11 cellular contexts compared by ENCODE assay signal in genomic region chr5:157283434-157283833, GRCh38. TPM values are rescaled to one million over a fixed set of nuclear protein-coding genes. Genes with fewer than 3 reads are reported as not detected.
A peak's percentile ranks its signal among the peaks of the same experiment; 100 is the strongest.
DNase-seq lines count a peak whose midpoint lies in the region; ATAC-seq and TF ChIP-seq lines count a peak whose summit lies in the region.
"Had no signal": no experiment of that assay in that cellular context is flagged by ENCODE, and none has a peak within 500 bp of the region (broad histone marks: within the 10 kb centered on the region; RNA-seq: fewer than 3 reads in every experiment).

No MANE protein-coding gene starts in this region.

- H3K4me3 Mint-ChIP-seq in activated T-cell treated with anti-CD3 and anti-CD28 coated beads, Interleukin-2, amount 50 U/mL, for 4 hours = peak overlapping the region; percentile 22
- H3K4me3 Mint-ChIP-seq in stimulated activated memory B cell treated with anti-CD40 and anti-IgM and Interleukin-4, amounts not matched to agents 10 μg/mL and 1 μg/mL and 100 μg/mL, for 72 hours = peak overlapping the region; percentile 10
- H3K4me3 Mint-ChIP-seq: nephron had no signal

- WGBS in smooth muscle cell (ENCODE audit: low lambda C conversion rate) = 87% methylated on average over 3 of the region's 3 CpGs

- H2AFZ ChIP-seq in smooth muscle cell (ENCODE audit: low read depth) = no peak overlapping the region

- TF ChIP-seq CTCF in smooth muscle cell (IDR thresholded peaks at IDR 0.05; ENCODE audit: borderline replicate concordance, insufficient read depth, poor library complexity, severe bottlenecking) = no peak

- no peak for DNase-seq in activated T-cell treated with anti-CD3 and anti-CD28 coated beads, Interleukin-2, amount 50 U/mL, for 4 hours
- no peak for DNase-seq in activated T-cell treated with anti-CD3 and anti-CD28 coated beads for 4 hours
- DNase-seq in SKM-1 treated with dmso at 0.1 percent for 144 hours (lab: John Stamatoyannopoulos, UW; ENCODE audit: unreplicated experiment) = peak; percentile 77
- DNase-seq in kidney glomerular epithelial cell (lab: John Stamatoyannopoulos, UW) = no peak
- no peak for DNase-seq in NCI-H128 (lab: John Stamatoyannopoulos, UW; ENCODE audit: unreplicated experiment)
- no peak for DNase-seq in smooth muscle cell (lab: John Stamatoyannopoulos, UW; ENCODE audit: unreplicated experiment)
- DNase-seq: BE2C, tibial artery had no signal

- H3K4me1 Mint-ChIP-seq in activated T-cell treated with anti-CD3 and anti-CD28 coated beads, Interleukin-2, amount 50 U/mL, for 4 hours (ENCODE audit: low read depth) = peaks cover 80% of the 10 kb centered on the region
- peaks cover 62% of the 10 kb centered on the region for H3K4me1 Mint-ChIP-seq in stimulated activated memory B cell treated with anti-CD40 and anti-IgM and Interleukin-4, amounts not matched to agents 10 μg/mL and 1 μg/mL and 100 μg/mL, for 72 hours

- no peak overlapping the region for H3K4me2 ChIP-seq in smooth muscle cell

- H3K27ac ChIP-seq in smooth muscle cell (ENCODE audit: low read depth) = no peak overlapping the region
- H3K27ac ChIP-seq: tibial artery had no signal

- no peaks in the 10 kb centered on the region for H3K4me1 ChIP-seq in smooth muscle cell (ENCODE audit: low read depth)
- H3K4me1 ChIP-seq: BE2C, tibial artery had no signal

- H3K27me3 Mint-ChIP-seq in activated T-cell treated with anti-CD3 and anti-CD28 coated beads, Interleukin-2, amount 50 U/mL, for 4 hours (ENCODE audit: low read depth) = no peaks in the 10 kb centered on the region
- no peaks in the 10 kb centered on the region for H3K27me3 Mint-ChIP-seq in stimulated activated memory B cell treated with anti-CD40 and anti-IgM and Interleukin-4, amounts not matched to agents 10 μg/mL and 1 μg/mL and 100 μg/mL, for 72 hours

- ATAC-seq in activated T-cell treated with anti-CD3 and anti-CD28 coated beads, Interleukin-2, amount 50 U/mL, for 4 hours = peak; percentile 42 to 55
- peak; percentile 93 for ATAC-seq in HG02970 (IDR thresholded peaks at IDR 0.05; ENCODE audit: low FRiP score, unreplicated experiment)
- ATAC-seq in stimulated activated memory B cell treated with anti-CD40 and anti-IgM and Interleukin-4, amounts not matched to agents 10 μg/mL and 1 μg/mL and 100 μg/mL, for 72 hours = peak; percentile 100

- H3K9ac ChIP-seq in smooth muscle cell (ENCODE audit: low read depth) = no peak overlapping the region

- H3K27ac Mint-ChIP-seq in stimulated activated memory B cell treated with anti-CD40 and anti-IgM and Interleukin-4, amounts not matched to agents 10 μg/mL and 1 μg/mL and 100 μg/mL, for 72 hours = peak overlapping the region; percentile 25

- H3K79me2 ChIP-seq in smooth muscle cell (ENCODE audit: low read depth) = no peaks in the 10 kb centered on the region

- H3K4me3 ChIP-seq in smooth muscle cell = no peak overlapping the region
- H3K4me3 ChIP-seq: tibial artery had no signal

- peaks cover 22% of the 10 kb centered on the region for H3K36me3 Mint-ChIP-seq in activated T-cell treated with anti-CD3 and anti-CD28 coated beads, Interleukin-2, amount 50 U/mL, for 4 hours (ENCODE audit: insufficient read depth)
- peaks cover 49% of the 10 kb centered on the region for H3K36me3 Mint-ChIP-seq in stimulated activated memory B cell treated with anti-CD40 and anti-IgM and Interleukin-4, amounts not matched to agents 10 μg/mL and 1 μg/mL and 100 μg/mL, for 72 hours

- H3K36me3 ChIP-seq in smooth muscle cell (ENCODE audit: low read depth) = no peaks in the 10 kb centered on the region
- H3K36me3 ChIP-seq: BE2C had no signal

- no peaks in the 10 kb centered on the region for H3K27me3 ChIP-seq in smooth muscle cell (ENCODE audit: low read depth)
- H3K27me3 ChIP-seq: BE2C, tibial artery had no signal

- no peaks in the 10 kb centered on the region for H3F3A ChIP-seq in smooth muscle cell (ENCODE audit: low read depth)

- H3K9me3 Mint-ChIP-seq in activated T-cell treated with anti-CD3 and anti-CD28 coated beads, Interleukin-2, amount 50 U/mL, for 4 hours = peaks cover 3% of the 10 kb centered on the region
- no peaks in the 10 kb centered on the region for H3K9me3 Mint-ChIP-seq in stimulated activated memory B cell treated with anti-CD40 and anti-IgM and Interleukin-4, amounts not matched to agents 10 μg/mL and 1 μg/mL and 100 μg/mL, for 72 hours
- H3K9me3 Mint-ChIP-seq: nephron had no signal

- H4K20me1 ChIP-seq in smooth muscle cell (ENCODE audit: low read depth) = no peaks in the 10 kb centered on the region

- no peaks in the 10 kb centered on the region for H3K9me3 ChIP-seq in smooth muscle cell (replicated peaks; ENCODE audit: low read depth)
- H3K9me3 ChIP-seq: BE2C, tibial artery had no signal

RNA-seq across cellular contexts. Expression of gene CYFIP2, which starts 17.5 kb away (rescaled TPM):
- total RNA-seq in activated T-cell treated with anti-CD3 and anti-CD28 coated beads, Interleukin-2, amount 50 U/mL, for 4 hours = 100 to 1,000 TPM; 160 to 191 (median 175) TPM
- 9.7 and 17.8 TPM in 2 replicates for total RNA-seq in smooth muscle cell
- polyA plus RNA-seq in smooth muscle cell = 11.4 and 28.6 TPM in 2 replicates

Comparison
In these comparisons a context has a peak if more than half of its experiments do, and no peak if none do; other contexts are left out.
1. ATAC-seq: peak in every context shown above with its lines; median percentile 100 in stimulated activated memory B cell treated with anti-CD40 and anti-IgM and Interleukin-4, amounts not matched to agents 10 μg/mL and 1 μg/mL and 100 μg/mL, for 72 hours; 93 in HG02970; 48 in activated T-cell treated with anti-CD3 and anti-CD28 coated beads, Interleukin-2, amount 50 U/mL, for 4 hours.